In the genomic region with DNA sequence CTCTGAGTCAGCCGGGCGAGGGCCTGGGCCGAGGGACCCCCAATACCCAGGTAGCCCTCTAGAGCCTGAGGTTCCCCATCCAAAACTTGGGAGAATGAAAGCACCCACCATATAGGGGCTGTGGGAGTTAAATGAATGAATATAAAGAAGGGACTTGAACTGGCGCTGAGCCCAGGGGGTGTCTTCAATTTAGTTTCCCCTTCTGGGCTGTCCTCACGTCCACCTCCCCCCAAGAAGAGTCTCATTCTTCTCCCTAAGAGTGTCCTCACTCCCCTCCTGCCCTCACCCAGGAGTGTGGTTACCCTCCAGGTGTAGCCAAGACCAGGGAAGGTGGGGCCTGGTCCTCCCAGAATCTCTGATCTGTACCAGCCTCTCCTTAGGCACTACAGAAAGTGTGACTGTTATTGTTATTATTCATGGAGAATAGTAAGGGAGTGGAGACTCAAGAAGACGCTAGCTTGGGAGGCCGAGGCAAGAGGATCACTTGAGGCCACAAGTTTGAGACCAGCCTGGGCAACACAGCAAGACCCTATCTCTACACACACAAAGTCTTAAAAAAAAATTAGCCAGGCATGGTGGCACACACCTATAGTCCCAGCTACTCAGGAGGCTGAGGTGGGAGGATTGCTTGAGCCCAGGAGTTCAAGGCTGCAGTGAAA, we compare ENCODE assay signal across 16 cellular contexts. TPM values are rescaled to one million over a fixed set of nuclear protein-coding genes. Genes with fewer than 3 reads are reported as not detected.
A peak's percentile ranks its signal among the peaks of the same experiment; 100 is the strongest.
DNase-seq lines count a peak whose midpoint lies in the region; ATAC-seq and TF ChIP-seq lines count a peak whose summit lies in the region.
"Had no signal": no experiment of that assay in that cellular context is flagged by ENCODE, and none has a peak within 500 bp of the region (broad histone marks: within the 10 kb centered on the region; RNA-seq: fewer than 3 reads in every experiment).

No MANE protein-coding gene starts in this region.

- H3K27me3 Mint-ChIP-seq in activated T-helper 1 cell treated with anti-CD3 and anti-CD28 coated beads, Interleukin-12 subunit alpha, Interleukin-12 subunit beta, Interleukin-2, Interleukin-4 antibody, amounts not matched to agents 30 ng/mL and 10 ng/mL and 1 ng/mL, durations not matched to agents 14 hours and 24 hours and 36 hours (ENCODE audit: insufficient read depth) = no peaks in the 10 kb centered on the region
- H3K27me3 Mint-ChIP-seq in stimulated activated memory B cell treated with anti-CD40 and anti-IgM and Interleukin-4, amounts not matched to agents 10 μg/mL and 1 μg/mL and 100 μg/mL, for 72 hours = no peaks in the 10 kb centered on the region

- H3K27ac Mint-ChIP-seq in activated T-helper 1 cell treated with anti-CD3 and anti-CD28 coated beads, Interleukin-12 subunit alpha, Interleukin-12 subunit beta, Interleukin-2, Interleukin-4 antibody, amounts not matched to agents 30 ng/mL and 10 ng/mL and 1 ng/mL, durations not matched to agents 14 hours and 24 hours and 36 hours = peak overlapping the region; percentile 11
- H3K27ac Mint-ChIP-seq in stimulated activated memory B cell treated with anti-CD40 and anti-IgM and Interleukin-4, amounts not matched to agents 10 μg/mL and 1 μg/mL and 100 μg/mL, for 72 hours = peak overlapping the region; percentile 89
- H3K27ac Mint-ChIP-seq: GM23338 had no signal

- H3K27me3 ChIP-seq in left ventricle myocardium inferior (ENCODE audit: low read depth) = no peaks in the 10 kb centered on the region
- H3K27me3 ChIP-seq: cardiac muscle cell, MG63, right atrium auricular region had no signal

- peaks cover 53% of the 10 kb centered on the region for H3K4me1 Mint-ChIP-seq in activated T-helper 1 cell treated with anti-CD3 and anti-CD28 coated beads, Interleukin-12 subunit alpha, Interleukin-12 subunit beta, Interleukin-2, Interleukin-4 antibody, amounts not matched to agents 30 ng/mL and 10 ng/mL and 1 ng/mL, durations not matched to agents 14 hours and 24 hours and 36 hours (ENCODE audit: low read depth)
- H3K4me1 Mint-ChIP-seq in stimulated activated memory B cell treated with anti-CD40 and anti-IgM and Interleukin-4, amounts not matched to agents 10 μg/mL and 1 μg/mL and 100 μg/mL, for 72 hours = peaks cover 66% of the 10 kb centered on the region

- no peak for ATAC-seq in Right ventricle myocardium inferior
- ATAC-seq in stimulated activated memory B cell treated with anti-CD40 and anti-IgM and Interleukin-4, amounts not matched to agents 10 μg/mL and 1 μg/mL and 100 μg/mL, for 72 hours = no peak
- no peak for ATAC-seq in HG02763 (IDR thresholded peaks at IDR 0.05; ENCODE audit: unreplicated experiment)
- ATAC-seq: GM23338 had no signal

- peaks cover 24% of the 10 kb centered on the region for H3K4me1 ChIP-seq in left ventricle myocardium inferior
- H3K4me1 ChIP-seq: SJCRH30 had no signal

- H3K9me3 ChIP-seq in left ventricle myocardium inferior (replicated peaks) = no peaks in the 10 kb centered on the region
- H3K9me3 ChIP-seq: MG63, right atrium auricular region, SJCRH30 had no signal

- H3K36me3 Mint-ChIP-seq in activated T-helper 1 cell treated with anti-CD3 and anti-CD28 coated beads, Interleukin-12 subunit alpha, Interleukin-12 subunit beta, Interleukin-2, Interleukin-4 antibody, amounts not matched to agents 30 ng/mL and 10 ng/mL and 1 ng/mL, durations not matched to agents 14 hours and 24 hours and 36 hours (ENCODE audit: low read depth) = peaks cover 8% of the 10 kb centered on the region
- H3K36me3 Mint-ChIP-seq in stimulated activated memory B cell treated with anti-CD40 and anti-IgM and Interleukin-4, amounts not matched to agents 10 μg/mL and 1 μg/mL and 100 μg/mL, for 72 hours = peaks cover 40% of the 10 kb centered on the region

- H3K36me3 ChIP-seq in left ventricle myocardium inferior = no peaks in the 10 kb centered on the region
- H3K36me3 ChIP-seq: cardiac muscle cell, right atrium auricular region, SJCRH30 had no signal

- H3K9me3 Mint-ChIP-seq in activated T-helper 1 cell treated with anti-CD3 and anti-CD28 coated beads, Interleukin-12 subunit alpha, Interleukin-12 subunit beta, Interleukin-2, Interleukin-4 antibody, amounts not matched to agents 30 ng/mL and 10 ng/mL and 1 ng/mL, durations not matched to agents 14 hours and 24 hours and 36 hours = no peaks in the 10 kb centered on the region
- no peaks in the 10 kb centered on the region for H3K9me3 Mint-ChIP-seq in stimulated activated memory B cell treated with anti-CD40 and anti-IgM and Interleukin-4, amounts not matched to agents 10 μg/mL and 1 μg/mL and 100 μg/mL, for 72 hours

- H3K27ac ChIP-seq in left ventricle myocardium inferior (replicated peaks) = no peak overlapping the region
- H3K27ac ChIP-seq: cardiac muscle cell, right atrium auricular region, SJCRH30 had no signal

- no peak for TF ChIP-seq CTCF in left ventricle myocardium inferior (IDR thresholded peaks at IDR 0.05; ENCODE audit: borderline replicate concordance)

- intact Hi-C loops in Right ventricle myocardium inferior (cut with DNase I) = no loop called here
- intact Hi-C loops in left ventricle myocardium inferior (cut with micrococcal nuclease) = no loop called here
- intact Hi-C loops in activated T-helper 1 cell treated with anti-CD3 and anti-CD28 coated beads, Interleukin-12 subunit alpha, Interleukin-12 subunit beta, Interleukin-2, Interleukin-4 antibody, amounts not matched to agents 30 ng/mL and 10 ng/mL and 1 ng/mL, durations not matched to agents 14 hours and 24 hours and 36 hours (cut with micrococcal nuclease) = loop anchor here (5.0 to 10.0 kb wide), 3 partner anchors 335 to 615 kb away; a partner anchor contains a TSS

- H3K4me3 Mint-ChIP-seq in activated T-helper 1 cell treated with anti-CD3 and anti-CD28 coated beads, Interleukin-12 subunit alpha, Interleukin-12 subunit beta, Interleukin-2, Interleukin-4 antibody, amounts not matched to agents 30 ng/mL and 10 ng/mL and 1 ng/mL, durations not matched to agents 14 hours and 24 hours and 36 hours = no peak overlapping the region
- H3K4me3 Mint-ChIP-seq in stimulated activated memory B cell treated with anti-CD40 and anti-IgM and Interleukin-4, amounts not matched to agents 10 μg/mL and 1 μg/mL and 100 μg/mL, for 72 hours = peak overlapping the region; percentile 92
- H3K4me3 Mint-ChIP-seq: GM23338 had no signal

- peak; percentile 25 for DNase-seq in Right ventricle myocardium inferior (ENCODE audit: missing footprints)
- DNase-seq in left ventricle myocardium inferior = no peak
- no peak for DNase-seq in activated T-helper 1 cell treated with anti-CD3 and anti-CD28 coated beads, Interleukin-12 subunit alpha, Interleukin-12 subunit beta, Interleukin-2, Interleukin-4 antibody, amounts not matched to agents 30 ng/mL and 10 ng/mL and 1 ng/mL, durations not matched to agents 14 hours and 24 hours and 36 hours (ENCODE audit: low spot score)
- DNase-seq in GM19240 (ENCODE audit: insufficient read length, low spot score) = no peak
- DNase-seq: activated CD4-positive, CD25-positive, alpha-beta regulatory T cell; activated effector memory CD4-positive, alpha-beta T cell treated with anti-CD3 and anti-CD28 coated beads, Interleukin-2, amount 50 U/mL, for 16 hours; MG63; NK-92 treated with Interleukin-12 subunit alpha and Interleukin-12 subunit beta, amount 100 ng/mL, for 24 hours; SJCRH30; stimulated activated CD4-positive, alpha-beta T cell treated with anti-CD3 and anti-CD28 coated beads, Interleukin-4, amount 100 ng/mL, for 4 hours had no signal

- no peak overlapping the region for H3K4me3 ChIP-seq in left ventricle myocardium inferior
- H3K4me3 ChIP-seq: cardiac muscle cell, GM23338, MG63, right atrium auricular region, SJCRH30 had no signal

RNA-seq across cellular contexts. Expression of a gene that starts 2.7 kb away (rescaled TPM):
- total RNA-seq in Right ventricle myocardium inferior (0.19 TPM), left ventricle myocardium inferior (not detected)
- total RNA-seq in activated T-helper 1 cell treated with anti-CD3 and anti-CD28 coated beads, Interleukin-12 subunit alpha, Interleukin-12 subunit beta, Interleukin-2, Interleukin-4 antibody, amounts not matched to agents 30 ng/mL and 10 ng/mL and 1 ng/mL, durations not matched to agents 14 hours and 24 hours and 36 hours = 2.7 and 2.9 TPM in 2 replicates
- total RNA-seq: cardiac muscle cell, endothelial cell of umbilical vein, GM23338 had no signal

RNA-seq across cellular contexts. Expression of a gene that starts 3.2 kb away (rescaled TPM):
- total RNA-seq in Right ventricle myocardium inferior (31.6 TPM), left ventricle myocardium inferior (28.3 TPM)
- total RNA-seq in activated T-helper 1 cell treated with anti-CD3 and anti-CD28 coated beads, Interleukin-12 subunit alpha, Interleukin-12 subunit beta, Interleukin-2, Interleukin-4 antibody, amounts not matched to agents 30 ng/mL and 10 ng/mL and 1 ng/mL, durations not matched to agents 14 hours and 24 hours and 36 hours = 386 and 392 TPM in 2 replicates

RNA-seq across cellular contexts. Expression of a gene that starts 19.7 kb away (rescaled TPM):
- total RNA-seq in Right ventricle myocardium inferior (717 TPM), left ventricle myocardium inferior (611 TPM)
- total RNA-seq in activated T-helper 1 cell treated with anti-CD3 and anti-CD28 coated beads, Interleukin-12 subunit alpha, Interleukin-12 subunit beta, Interleukin-2, Interleukin-4 antibody, amounts not matched to agents 30 ng/mL and 10 ng/mL and 1 ng/mL, durations not matched to agents 14 hours and 24 hours and 36 hours = 2,887 and 2,906 TPM in 2 replicates

RNA-seq across cellular contexts. Expression of a gene that starts 35.0 kb away (rescaled TPM):
- total RNA-seq in Right ventricle myocardium inferior (not detected), left ventricle myocardium inferior (not detected)
- not detected in 2 replicates for total RNA-seq in activated T-helper 1 cell treated with anti-CD3 and anti-CD28 coated beads, Interleukin-12 subunit alpha, Interleukin-12 subunit beta, Interleukin-2, Interleukin-4 antibody, amounts not matched to agents 30 ng/mL and 10 ng/mL and 1 ng/mL, durations not matched to agents 14 hours and 24 hours and 36 hours
- total RNA-seq: cardiac muscle cell, endothelial cell of umbilical vein, right atrium auricular region, SJCRH30 had no signal

RNA-seq across cellular contexts. Expression of a gene that starts 35.3 kb away (rescaled TPM):
- total RNA-seq in Right ventricle myocardium inferior = not detected
- not detected for total RNA-seq in left ventricle myocardium inferior
- not detected in 2 replicates for total RNA-seq in activated T-helper 1 cell treated with anti-CD3 and anti-CD28 coated beads, Interleukin-12 subunit alpha, Interleukin-12 subunit beta, Interleukin-2, Interleukin-4 antibody, amounts not matched to agents 30 ng/mL and 10 ng/mL and 1 ng/mL, durations not matched to agents 14 hours and 24 hours and 36 hours
- total RNA-seq: cardiac muscle cell, endothelial cell of umbilical vein, GM23338, right atrium auricular region, SJCRH30 had no signal

Comparison
In these comparisons a context has a peak if more than half of its experiments do, and no peak if none do; other contexts are left out.
1. RNA of a gene that starts 3.2 kb away (total RNA-seq): 386 to 392 TPM in activated T-helper 1 cell treated with anti-CD3 and anti-CD28 coated beads, Interleukin-12 subunit alpha, Interleukin-12 subunit beta, Interleukin-2, Interleukin-4 antibody, amounts not matched to agents 30 ng/mL and 10 ng/mL and 1 ng/mL, durations not matched to agents 14 hours and 24 hours and 36 hours; 31.6 TPM in Right ventricle myocardium inferior (single experiment) and 28.3 TPM in left ventricle myocardium inferior (single experiment); every median in the first group is over 10 times any median in the second.